ENCODE assay signal across 2 cellular contexts in the genomic region with DNA sequence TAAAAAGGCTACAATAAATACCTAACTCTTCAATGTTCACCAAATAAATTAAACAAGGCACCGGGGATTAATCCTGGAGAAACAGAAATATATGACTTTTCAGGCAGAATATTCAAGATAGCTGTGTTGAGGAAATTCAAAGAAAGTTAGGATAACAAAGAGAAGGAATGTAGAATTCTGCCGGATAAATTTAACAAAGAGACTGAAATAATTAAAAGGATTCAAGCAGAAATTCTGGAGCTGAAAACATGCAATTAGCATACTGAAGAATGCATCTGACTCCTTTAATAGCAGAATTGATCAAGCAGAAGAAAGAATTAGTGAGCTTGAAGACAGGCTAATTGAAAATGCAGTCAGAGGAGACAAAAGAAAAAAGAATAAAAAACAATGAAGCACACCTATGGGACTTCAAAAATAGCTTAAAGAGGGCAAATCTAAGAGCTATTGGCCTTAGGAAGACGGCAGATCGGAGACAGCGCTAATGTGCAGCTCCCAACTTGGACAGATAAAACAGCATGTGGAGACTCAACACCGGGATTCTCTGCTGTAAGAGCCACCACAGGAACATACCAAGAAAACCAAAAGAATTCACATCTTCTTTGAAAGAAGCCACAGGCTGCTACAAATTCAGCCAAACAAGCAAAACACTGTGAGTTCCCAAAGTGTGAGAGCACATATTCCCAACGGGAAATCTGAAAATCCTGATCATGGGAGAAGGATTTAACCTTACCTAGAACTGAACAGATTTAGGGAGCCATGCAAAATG.
TF ChIP-seq lines count a peak whose summit lies in the region.

No MANE protein-coding gene starts in this region.

TF ChIP-seq in WTC11, 78 proteins besides CTCF, POLR2A, EP300 and RAD21:
- TF ChIP-seq CBFB (CRISPR knock-in tag; IDR thresholded peaks at IDR 0.05; ENCODE audit: low read depth) (no peak), FOXJ3 (CRISPR knock-in tag; IDR thresholded peaks at IDR 0.05; ENCODE audit: borderline replicate concordance) (no peak), NFATC4 (CRISPR knock-in tag; IDR thresholded peaks at IDR 0.05) (no peak), SP1 (CRISPR knock-in tag; conservative IDR thresholded peaks at IDR 0.05) (no peak), NFE2L1 (CRISPR knock-in tag; IDR thresholded peaks at IDR 0.05) (no peak)
- TF ChIP-seq, protein P1, sequence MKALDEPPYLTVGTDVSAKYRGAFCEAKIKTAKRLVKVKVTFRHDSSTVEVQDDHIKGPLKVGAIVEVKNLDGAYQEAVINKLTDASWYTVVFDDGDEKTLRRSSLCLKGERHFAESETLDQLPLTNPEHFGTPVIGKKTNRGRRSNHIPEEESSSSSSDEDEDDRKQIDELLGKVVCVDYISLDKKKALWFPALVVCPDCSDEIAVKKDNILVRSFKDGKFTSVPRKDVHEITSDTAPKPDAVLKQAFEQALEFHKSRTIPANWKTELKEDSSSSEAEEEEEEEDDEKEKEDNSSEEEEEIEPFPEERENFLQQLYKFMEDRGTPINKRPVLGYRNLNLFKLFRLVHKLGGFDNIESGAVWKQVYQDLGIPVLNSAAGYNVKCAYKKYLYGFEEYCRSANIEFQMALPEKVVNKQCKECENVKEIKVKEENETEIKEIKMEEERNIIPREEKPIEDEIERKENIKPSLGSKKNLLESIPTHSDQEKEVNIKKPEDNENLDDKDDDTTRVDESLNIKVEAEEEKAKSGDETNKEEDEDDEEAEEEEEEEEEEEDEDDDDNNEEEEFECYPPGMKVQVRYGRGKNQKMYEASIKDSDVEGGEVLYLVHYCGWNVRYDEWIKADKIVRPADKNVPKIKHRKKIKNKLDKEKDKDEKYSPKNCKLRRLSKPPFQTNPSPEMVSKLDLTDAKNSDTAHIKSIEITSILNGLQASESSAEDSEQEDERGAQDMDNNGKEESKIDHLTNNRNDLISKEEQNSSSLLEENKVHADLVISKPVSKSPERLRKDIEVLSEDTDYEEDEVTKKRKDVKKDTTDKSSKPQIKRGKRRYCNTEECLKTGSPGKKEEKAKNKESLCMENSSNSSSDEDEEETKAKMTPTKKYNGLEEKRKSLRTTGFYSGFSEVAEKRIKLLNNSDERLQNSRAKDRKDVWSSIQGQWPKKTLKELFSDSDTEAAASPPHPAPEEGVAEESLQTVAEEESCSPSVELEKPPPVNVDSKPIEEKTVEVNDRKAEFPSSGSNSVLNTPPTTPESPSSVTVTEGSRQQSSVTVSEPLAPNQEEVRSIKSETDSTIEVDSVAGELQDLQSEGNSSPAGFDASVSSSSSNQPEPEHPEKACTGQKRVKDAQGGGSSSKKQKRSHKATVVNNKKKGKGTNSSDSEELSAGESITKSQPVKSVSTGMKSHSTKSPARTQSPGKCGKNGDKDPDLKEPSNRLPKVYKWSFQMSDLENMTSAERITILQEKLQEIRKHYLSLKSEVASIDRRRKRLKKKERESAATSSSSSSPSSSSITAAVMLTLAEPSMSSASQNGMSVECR (CRISPR knock-in tag; IDR thresholded peaks at IDR 0.05; ENCODE audit: borderline replicate concordance), result no peak
- TF ChIP-seq, protein P2, sequence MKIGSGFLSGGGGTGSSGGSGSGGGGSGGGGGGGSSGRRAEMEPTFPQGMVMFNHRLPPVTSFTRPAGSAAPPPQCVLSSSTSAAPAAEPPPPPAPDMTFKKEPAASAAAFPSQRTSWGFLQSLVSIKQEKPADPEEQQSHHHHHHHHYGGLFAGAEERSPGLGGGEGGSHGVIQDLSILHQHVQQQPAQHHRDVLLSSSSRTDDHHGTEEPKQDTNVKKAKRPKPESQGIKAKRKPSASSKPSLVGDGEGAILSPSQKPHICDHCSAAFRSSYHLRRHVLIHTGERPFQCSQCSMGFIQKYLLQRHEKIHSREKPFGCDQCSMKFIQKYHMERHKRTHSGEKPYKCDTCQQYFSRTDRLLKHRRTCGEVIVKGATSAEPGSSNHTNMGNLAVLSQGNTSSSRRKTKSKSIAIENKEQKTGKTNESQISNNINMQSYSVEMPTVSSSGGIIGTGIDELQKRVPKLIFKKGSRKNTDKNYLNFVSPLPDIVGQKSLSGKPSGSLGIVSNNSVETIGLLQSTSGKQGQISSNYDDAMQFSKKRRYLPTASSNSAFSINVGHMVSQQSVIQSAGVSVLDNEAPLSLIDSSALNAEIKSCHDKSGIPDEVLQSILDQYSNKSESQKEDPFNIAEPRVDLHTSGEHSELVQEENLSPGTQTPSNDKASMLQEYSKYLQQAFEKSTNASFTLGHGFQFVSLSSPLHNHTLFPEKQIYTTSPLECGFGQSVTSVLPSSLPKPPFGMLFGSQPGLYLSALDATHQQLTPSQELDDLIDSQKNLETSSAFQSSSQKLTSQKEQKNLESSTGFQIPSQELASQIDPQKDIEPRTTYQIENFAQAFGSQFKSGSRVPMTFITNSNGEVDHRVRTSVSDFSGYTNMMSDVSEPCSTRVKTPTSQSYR (CRISPR knock-in tag; IDR thresholded peaks at IDR 0.05), result no peak
- TF ChIP-seq, protein P3, sequence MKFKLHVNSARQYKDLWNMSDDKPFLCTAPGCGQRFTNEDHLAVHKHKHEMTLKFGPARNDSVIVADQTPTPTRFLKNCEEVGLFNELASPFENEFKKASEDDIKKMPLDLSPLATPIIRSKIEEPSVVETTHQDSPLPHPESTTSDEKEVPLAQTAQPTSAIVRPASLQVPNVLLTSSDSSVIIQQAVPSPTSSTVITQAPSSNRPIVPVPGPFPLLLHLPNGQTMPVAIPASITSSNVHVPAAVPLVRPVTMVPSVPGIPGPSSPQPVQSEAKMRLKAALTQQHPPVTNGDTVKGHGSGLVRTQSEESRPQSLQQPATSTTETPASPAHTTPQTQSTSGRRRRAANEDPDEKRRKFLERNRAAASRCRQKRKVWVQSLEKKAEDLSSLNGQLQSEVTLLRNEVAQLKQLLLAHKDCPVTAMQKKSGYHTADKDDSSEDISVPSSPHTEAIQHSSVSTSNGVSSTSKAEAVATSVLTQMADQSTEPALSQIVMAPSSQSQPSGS (CRISPR knock-in tag; IDR thresholded peaks at IDR 0.05; ENCODE audit: borderline replicate concordance, low read depth), result no peak

TF ChIP-seq in H1, 55 proteins besides CTCF, POLR2A, EP300 and RAD21:
- TF ChIP-seq SUZ12 (IDR thresholded peaks at IDR 0.05; ENCODE audit: low read length) (no peak), HDAC2 (IDR thresholded peaks at IDR 0.05; ENCODE audit: borderline replicate concordance in 1 of 2, low read depth in 2 of 2, low read length in 2 of 2) (no peak), YY1 (IDR thresholded peaks at IDR 0.05; ENCODE audit: low read depth, low read length) (no peak), NRF1 (IDR thresholded peaks at IDR 0.05; ENCODE audit: low read depth, low read length) (no peak), SP1 (IDR thresholded peaks at IDR 0.05; ENCODE audit: low read depth, low read length) (no peak), CHD1 (IDR thresholded peaks at IDR 0.05; ENCODE audit: low read depth, low read length) (no peak), BRCA1 (IDR thresholded peaks at IDR 0.05; ENCODE audit: low read depth, low read length) (no peak)
- TF ChIP-seq, protein P4, sequence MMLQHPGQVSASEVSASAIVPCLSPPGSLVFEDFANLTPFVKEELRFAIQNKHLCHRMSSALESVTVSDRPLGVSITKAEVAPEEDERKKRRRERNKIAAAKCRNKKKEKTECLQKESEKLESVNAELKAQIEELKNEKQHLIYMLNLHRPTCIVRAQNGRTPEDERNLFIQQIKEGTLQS (IDR thresholded peaks at IDR 0.05; ENCODE audit: insufficient read depth, low read depth, low read length), result no peak
